ENCODE assay signal across 1 cellular context in genomic region chr5:171365351-171365750, GRCh38.
TF ChIP-seq lines count a peak whose summit lies in the region.

No MANE protein-coding gene starts in this region.

TF ChIP-seq in H1, 55 proteins besides CTCF, POLR2A, EP300 and RAD21:
- no peak for TF ChIP-seq BACH1 (IDR thresholded peaks at IDR 0.05; ENCODE audit: low read length)
- TF ChIP-seq SP1 (IDR thresholded peaks at IDR 0.05; ENCODE audit: low read depth, low read length) = 0 out of 2 replicates have a peak, but pooled peaks have one; percentile 41
